Comparison of ENCODE assay signal across 15 cellular contexts in the genomic region with DNA sequence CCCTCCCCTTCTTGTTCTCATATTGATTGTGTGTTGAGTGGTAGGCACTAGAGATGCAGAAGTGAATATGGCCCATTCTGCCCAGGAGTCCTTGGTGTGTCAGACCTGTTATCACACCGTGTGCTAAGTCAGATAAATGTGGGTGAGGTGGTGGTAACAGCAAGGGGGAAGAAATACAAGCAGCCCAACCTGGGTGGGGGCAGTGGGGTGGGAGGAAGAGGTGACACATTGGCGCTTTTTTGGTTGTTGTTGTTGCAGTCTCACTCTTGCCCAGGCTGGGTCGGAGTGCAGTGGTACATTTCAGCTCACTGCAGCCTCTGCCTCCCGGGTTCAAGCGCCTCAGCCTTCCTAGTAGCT. TPM values are rescaled to one million over a fixed set of nuclear protein-coding genes. Genes with fewer than 3 reads are reported as not detected.
DNase-seq lines count a peak whose midpoint lies in the region; ATAC-seq and TF ChIP-seq lines count a peak whose summit lies in the region.
"Had no signal": no experiment of that assay in that cellular context is flagged by ENCODE, and none has a peak within 500 bp of the region (broad histone marks: within the 10 kb centered on the region; RNA-seq: fewer than 3 reads in every experiment).

No MANE protein-coding gene starts in this region.

- no peak overlapping the region for H3K4me3 ChIP-seq in Caco-2 (ENCODE audit: low read depth, low read length)
- H3K4me3 ChIP-seq: adrenal gland, heart left ventricle, right lobe of liver had no signal

- peaks cover 3% of the 10 kb centered on the region; the same call in 1 of the 2 replicates for H3K4me1 ChIP-seq in Caco-2

- H3K9me3 ChIP-seq in Caco-2 = no peaks in the 10 kb centered on the region
- H3K9me3 ChIP-seq: adrenal gland, right lobe of liver, SK-N-SH had no signal

- TF ChIP-seq CTCF in Caco-2 (IDR thresholded peaks at IDR 0.05; ENCODE audit: insufficient read depth in 1 of 2, low read depth in 1 of 2, low read length in 1 of 2, severe bottlenecking in 1 of 2, unreplicated experiment in 1 of 2) = no peak

- peaks cover 84% of the 10 kb centered on the region for H3K36me3 Mint-ChIP-seq in Caco-2 (ENCODE audit: insufficient read depth, unreplicated experiment)
- H3K36me3 Mint-ChIP-seq in activated T-helper 17 cell treated with anti-CD3 and anti-CD28 coated beads, Interleukin-2, amount 50 U/mL, for 72 hours (ENCODE audit: low read depth) = peaks cover 31% of the 10 kb centered on the region
- H3K36me3 Mint-ChIP-seq in naive thymus-derived CD8-positive, alpha-beta T cell = peaks cover 15 to 42% (median 28%) of the 10 kb centered on the region in 3 donors

- no peaks in the 10 kb centered on the region for H3K27me3 Mint-ChIP-seq in Caco-2 (ENCODE audit: insufficient read depth, unreplicated experiment)
- H3K27me3 Mint-ChIP-seq in activated T-helper 17 cell treated with anti-CD3 and anti-CD28 coated beads, Interleukin-2, amount 50 U/mL, for 72 hours = no peaks in the 10 kb centered on the region
- H3K27me3 Mint-ChIP-seq in naive thymus-derived CD8-positive, alpha-beta T cell = no peaks in the 10 kb centered on the region
- H3K27me3 Mint-ChIP-seq: naive B cell had no signal

- no peak overlapping the region for H3K4me3 Mint-ChIP-seq in Caco-2 (ENCODE audit: unreplicated experiment)
- H3K4me3 Mint-ChIP-seq in activated T-helper 17 cell treated with anti-CD3 and anti-CD28 coated beads, Interleukin-2, amount 50 U/mL, for 72 hours = peak overlapping the region; percentile 13
- peak overlapping the region in 9 of 10 donors; percentile 44 to 95 (median 73) for H3K4me3 Mint-ChIP-seq in naive thymus-derived CD8-positive, alpha-beta T cell

- H3K9me3 Mint-ChIP-seq in Caco-2 (ENCODE audit: unreplicated experiment) = no peaks in the 10 kb centered on the region
- peaks cover 7% of the 10 kb centered on the region for H3K9me3 Mint-ChIP-seq in activated T-helper 17 cell treated with anti-CD3 and anti-CD28 coated beads, Interleukin-2, amount 50 U/mL, for 72 hours
- peaks cover 0 to 21% (median 5%) of the 10 kb centered on the region in 9 donors for H3K9me3 Mint-ChIP-seq in naive thymus-derived CD8-positive, alpha-beta T cell

- DNase-seq in NK-92 treated with Interleukin-12 subunit alpha and Interleukin-12 subunit beta, amount 100 ng/mL, for 24 hours (lab: John Stamatoyannopoulos, UW) = peak; percentile 8
- no peak for DNase-seq in NK-92 (lab: John Stamatoyannopoulos, UW; ENCODE audit: unreplicated experiment)
- no peak for DNase-seq in Caco-2
- peak in 3 of 10 donors; percentile 18 to 24 (median 19) for DNase-seq in naive thymus-derived CD8-positive, alpha-beta T cell
- no peak for DNase-seq in NCI-H146 treated with DMSO at 0.1 percent for 48 hours (lab: John Stamatoyannopoulos, UW; ENCODE audit: unreplicated experiment)
- DNase-seq in hepatic stellate cell (ENCODE audit: low spot score) = no peak
- no peak for DNase-seq in kidney glomerular epithelial cell (lab: John Stamatoyannopoulos, UW)
- DNase-seq: 8988T, heart left ventricle, naive B cell, right lobe of liver, SK-N-SH had no signal

- no peaks in the 10 kb centered on the region for H3K36me3 ChIP-seq in Caco-2 (ENCODE audit: control insufficient read depth, insufficient read depth, low read length)
- H3K36me3 ChIP-seq: adrenal gland, heart left ventricle, right lobe of liver had no signal

- CTCF ChIA-PET in Caco-2 (lab: Charles Lee) = no interaction called here

- BruUV-seq in Caco-2 (replicated peaks; lab: Mats Ljungman, UMichigan) = no TSS peak

- POLR2A ChIA-PET in Caco-2 (lab: Charles Lee) = no interaction called here
- POLR2A ChIA-PET in naive thymus-derived CD8-positive, alpha-beta T cell (lab: Charles Lee) = interaction anchor here (1.2 kb wide), 1 partner anchor 8 kb away, joined by 3 read pairs; no protein-coding TSS in a partner anchor

- intact Hi-C loops in Caco-2 (cut with micrococcal nuclease; ENCODE audit: unreplicated experiment) = no loop called here

- peaks cover 63% of the 10 kb centered on the region for H3K4me1 Mint-ChIP-seq in Caco-2 (ENCODE audit: low read depth, unreplicated experiment)
- H3K4me1 Mint-ChIP-seq in activated T-helper 17 cell treated with anti-CD3 and anti-CD28 coated beads, Interleukin-2, amount 50 U/mL, for 72 hours = peaks cover 26% of the 10 kb centered on the region
- H3K4me1 Mint-ChIP-seq in naive thymus-derived CD8-positive, alpha-beta T cell = peaks cover 64 to 98% (median 94%) of the 10 kb centered on the region in 4 donors

- ATAC-seq in activated T-helper 17 cell treated with anti-CD3 and anti-CD28 coated beads, Interleukin-2, amount 50 U/mL, for 72 hours (replicated peaks) = peak; percentile 64
- ATAC-seq in naive thymus-derived CD8-positive, alpha-beta T cell = peak; percentile 52 to 67
- ATAC-seq: esophagus mucosa had no signal

- H3K27ac Mint-ChIP-seq in Caco-2 (ENCODE audit: unreplicated experiment) = peak overlapping the region; percentile 63
- H3K27ac Mint-ChIP-seq in activated T-helper 17 cell treated with anti-CD3 and anti-CD28 coated beads, Interleukin-2, amount 50 U/mL, for 72 hours = peak overlapping the region; percentile 83
- H3K27ac Mint-ChIP-seq in naive thymus-derived CD8-positive, alpha-beta T cell = peak overlapping the region; percentile 86 to 93 (median 91)

- H3K27me3 ChIP-seq in Caco-2 (replicated peaks; ENCODE audit: control insufficient read depth, insufficient read depth, low read length) = no peaks in the 10 kb centered on the region
- H3K27me3 ChIP-seq: adrenal gland, heart left ventricle, right lobe of liver had no signal

RNA-seq across cellular contexts. Expression of gene B3GNT2, which starts 12.8 kb away (rescaled TPM):
- total RNA-seq in Caco-2 (2022) = 47.4 and 50.5 TPM in 2 replicates
- total RNA-seq in activated T-helper 17 cell treated with anti-CD3 and anti-CD28 coated beads, Interleukin-2, amount 50 U/mL, for 72 hours = 10 to 100 TPM; 15.0 to 20.1 TPM
- total RNA-seq in naive thymus-derived CD8-positive, alpha-beta T cell = 10 to 100 TPM; 20.7 to 22.8 TPM
- polyA plus RNA-seq in naive thymus-derived CD8-positive, alpha-beta T cell = 10 to 100 TPM; 20.0 to 31.0 (median 27.0) TPM
